In the genomic region with DNA sequence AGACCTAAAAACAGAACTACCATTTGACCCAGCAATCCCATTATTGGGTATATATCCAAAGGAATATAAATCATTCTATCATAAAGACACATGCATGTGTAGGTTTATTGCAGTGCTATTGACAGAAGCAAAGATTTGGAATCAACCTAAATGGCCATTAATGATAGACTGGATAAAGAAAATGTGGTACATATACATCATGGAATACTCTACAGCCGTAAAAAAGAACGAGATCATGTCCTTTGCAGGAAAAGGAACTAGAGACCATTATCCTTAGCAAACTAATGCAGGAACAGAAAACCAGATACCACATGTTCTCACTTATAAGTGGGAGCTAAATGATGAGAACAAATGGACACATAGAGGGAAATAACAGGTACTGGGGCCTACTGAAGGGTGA, we compare ENCODE assay signal across 3 cellular contexts. TPM values are rescaled to one million over a fixed set of nuclear protein-coding genes. Genes with fewer than 3 reads are reported as not detected.
A peak's percentile ranks its signal among the peaks of the same experiment; 100 is the strongest.
DNase-seq lines count a peak whose midpoint lies in the region; ATAC-seq, FAIRE-seq and TF ChIP-seq lines count a peak whose summit lies in the region.
"Not testable (repeated sequence)": the region's sequence is repeated elsewhere in the genome, so short reads cannot be mapped to it uniquely, and the experiment has no call there.

No MANE protein-coding gene starts in this region.

- TF ChIP-seq EP300 in K562 (IDR thresholded peaks at IDR 0.05; ENCODE audit: low read length), result not testable (repeated sequence)

- H3K27ac ChIP-seq in HEK293 (ENCODE audit: extremely low read depth, low read depth, low read length); K562 (ENCODE audit: extremely low read depth, low read depth, low read length): not testable (repeated sequence)

- not testable (repeated sequence) for H3K9me1 ChIP-seq in K562 (ENCODE audit: control insufficient read depth, insufficient read depth, low read length)

- not testable (repeated sequence) for FAIRE-seq in K562 (lab: Jason Lieb, UNC)

- not testable (repeated sequence) for H3K4me3 ChIP-seq in HEK293 (ENCODE audit: low read depth, low read length); K562

- TF ChIP-seq POLR2A in K562 (conservative IDR thresholded peaks at IDR 0.05), result not testable (repeated sequence)

- not testable (repeated sequence) for H4K20me1 ChIP-seq in K562 (replicated peaks; ENCODE audit: control insufficient read depth, insufficient read depth, low read length)

- not testable (repeated sequence) for H3K9ac ChIP-seq in K562 (ENCODE audit: insufficient read depth in 1 of 2, low read depth in 2 of 2, low read length in 2 of 2)

- not testable (repeated sequence) for H2AFZ ChIP-seq in K562 (ENCODE audit: low read depth, low read length)

- not testable (repeated sequence) for TF ChIP-seq CTCF in HEK293 (tag by site-specific recombination; IDR thresholded peaks at IDR 0.05); K562 (IDR thresholded peaks at IDR 0.05 in 2 of 3, conservative IDR thresholded peaks at IDR 0.05 in 1 of 3; ENCODE audit: insufficient read depth in 2 of 3, low read depth in 1 of 3, low read length in 3 of 3)

- H3K36me3 ChIP-seq in HEK293 (ENCODE audit: control insufficient read depth in 2 of 2, insufficient read depth in 1 of 2, low read length in 2 of 2) (peaks cover 24 to 40% of the 10 kb centered on the region in 2 experiments), K562 (ENCODE audit: control insufficient read depth, insufficient read depth, low read length) (peaks cover 45% of the 10 kb centered on the region)

- 94% methylated on average over 2 of the region's 2 CpGs for WGBS in K562 (ENCODE audit: insufficient coverage, low coverage, missing lambda C conversion rate)

- not testable (repeated sequence) for H3K79me2 ChIP-seq in K562 (ENCODE audit: control insufficient read depth, insufficient read depth, low read length)

- in situ Hi-C loops in K562 (cut with MboI), result not testable (repeated sequence)

- POLR2A ChIA-PET in HEK293 (lab: Yijun Ruan, JAX), result not testable (repeated sequence)
- POLR2A ChIA-PET in K562 (lab: Yijun Ruan, JAX), result interaction anchor here (0.6 to 0.9 kb wide), 2 partner anchors 9 to 29 kb away, joined by 3 read pairs; no protein-coding TSS in a partner anchor

- not testable (repeated sequence) for H3K9me3 ChIP-seq in HEK293 (ENCODE audit: control insufficient read depth, insufficient read depth, low read depth, low read length); K562 (replicated peaks; ENCODE audit: control insufficient read depth, insufficient read depth, low read depth, low read length)

- H3K4me2 ChIP-seq in K562 (ENCODE audit: insufficient read depth, low read length), result not testable (repeated sequence)

- not testable (repeated sequence) for BruUV-seq in K562 (replicated peaks; lab: Mats Ljungman, UMichigan)

- H3K4me1 ChIP-seq in HEK293 (ENCODE audit: control insufficient read depth, insufficient read depth, low read length); K562 (replicated peaks in 1 of 2; ENCODE audit: control insufficient read depth in 2 of 2, insufficient read depth in 2 of 2, low read length in 2 of 2): not testable (repeated sequence)

- intact Hi-C loops in K562 (cut with micrococcal nuclease), result not testable (repeated sequence)

- not testable (repeated sequence) for TF ChIP-seq RAD21 in K562 (CRISPR knock-in tag; conservative IDR thresholded peaks at IDR 0.05 in 1 of 2, IDR thresholded peaks at IDR 0.05 in 1 of 2)

- not testable (repeated sequence) for ATAC-seq in SK-N-SH treated with all-trans-retinoic acid at 6 μM for 48 hours, K562

- not testable (repeated sequence) for DNase-seq in K562 (ENCODE audit: extremely low read depth in 1 of 4, low spot score in 3 of 4)

- not testable (repeated sequence) for H3K27me3 ChIP-seq in K562 (ENCODE audit: control insufficient read depth in 2 of 2, insufficient read depth in 2 of 2, low read length in 2 of 2)

- CTCF ChIA-PET in HEK293 (lab: Yijun Ruan, JAX); K562 (lab: Yijun Ruan, JAX; ENCODE audit: low intra/inter-chr PET ratio): not testable (repeated sequence)

TF ChIP-seq in HEK293, 187 proteins besides CTCF, POLR2A, EP300 and RAD21:
- peak; percentile 87 for TF ChIP-seq ZNF146 (tag by site-specific recombination; IDR thresholded peaks at IDR 0.05)
- TF ChIP-seq, protein P1, sequence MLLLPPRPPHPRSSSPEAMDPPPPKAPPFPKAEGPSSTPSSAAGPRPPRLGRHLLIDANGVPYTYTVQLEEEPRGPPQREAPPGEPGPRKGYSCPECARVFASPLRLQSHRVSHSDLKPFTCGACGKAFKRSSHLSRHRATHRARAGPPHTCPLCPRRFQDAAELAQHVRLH (tag by site-specific recombination; IDR thresholded peaks at IDR 0.05), result 0 out of 2 replicates have a peak, but pooled peaks have one; percentile 11

TF ChIP-seq in SK-N-SH treated with all-trans-retinoic acid at 6 μM for 48 hours, 23 proteins besides CTCF, POLR2A, EP300 and RAD21:
- TF ChIP-seq ZNF8 (CRISPR knock-in tag; IDR thresholded peaks at IDR 0.05), result peak; percentile 75

TF ChIP-seq in K562, 482 proteins besides CTCF, POLR2A, EP300 and RAD21:
- TF ChIP-seq ZNF146 (CRISPR knock-in tag; IDR thresholded peaks at IDR 0.05; ENCODE audit: unreplicated experiment), result peak; percentile 50
TF ChIP-seq in K562: peak in this region for 1; not testable (repeated sequence) for 481.

RNA-seq across cellular contexts. Expression of a gene that starts 11.5 kb away (rescaled TPM):
- total RNA-seq in K562 (2011; cell fraction: chromatin; rRNA removed; ENCODE audit: low replicate concordance), result 36.7 and 128 TPM in 2 replicates
- total RNA-seq in K562 (2011; cell fraction: nucleolus; rRNA removed), result 19.0 and 24.6 TPM in 2 replicates
- 40.8 and 65.7 TPM in 2 replicates for total RNA-seq in K562 (2011; cell fraction: nucleoplasm; rRNA removed)
- total RNA-seq in K562 (2014; rRNA removed) (22.5 and 26.1 TPM in 2 replicates), K562 (2014; rRNA removed; fragmentation: Illumina TruSeq; extraction: Trizol) (62.5 and 66.7 TPM in 2 replicates), K562 (2015; rRNA removed; fragmentation: Illumina TruSeq; extraction: Trizol) (48.6 and 50.2 TPM in 2 replicates), K562 (2021) (30.1 and 30.4 TPM in 2 replicates)
- polyA plus RNA-seq in K562 (2011; rRNA removed) (32.3 and 49.0 TPM in 2 replicates), K562 (2014; fragmentation: Illumina TruSeq; extraction: Trizol) (36.0 and 43.4 TPM in 2 replicates), K562 (2014; fragmentation: Nextera tagmentation; extraction: Ambion mirVana) (10 to 100 TPM; 56.2 to 59.1 TPM), K562 (2014; rRNA removed) (29.6 and 30.4 TPM in 2 replicates)
- 4.4 and 11.2 TPM in 2 replicates for polyA plus RNA-seq in K562 (2011; cell fraction: cytosol; rRNA removed)
- 32.5 and 42.6 TPM in 2 replicates for polyA plus RNA-seq in K562 (2011; cell fraction: nucleus; rRNA removed)
- polyA plus RNA-seq in K562 (2012), result 21.7 and 26.3 TPM in 2 replicates
- 59.5 and 64.2 TPM in 2 replicates for polyA minus RNA-seq in K562 (2011; rRNA and poly(A)+ RNA removed)
- 10.6 and 15.4 TPM in 2 replicates for polyA minus RNA-seq in K562 (2011; cell fraction: cytosol; rRNA and poly(A)+ RNA removed)
- polyA minus RNA-seq in K562 (2011; cell fraction: nucleus; rRNA and poly(A)+ RNA removed), result 44.7 and 66.6 TPM in 2 replicates

RNA-seq across cellular contexts. Expression of a gene that starts 11.5 kb away (rescaled TPM):
- total RNA-seq in K562 (2011; cell fraction: chromatin; rRNA removed; ENCODE audit: low replicate concordance), result 31.2 and 57.8 TPM in 2 replicates
- total RNA-seq in K562 (2011; cell fraction: nucleolus; rRNA removed), result 12.5 and 13.3 TPM in 2 replicates
- total RNA-seq in K562 (2011; cell fraction: nucleoplasm; rRNA removed), result 32.1 and 42.8 TPM in 2 replicates
- total RNA-seq in K562 (2014; rRNA removed), result 68.2 and 72.2 TPM in 2 replicates
- 183 and 199 TPM in 2 replicates for total RNA-seq in K562 (2014; rRNA removed; fragmentation: Illumina TruSeq; extraction: Trizol)
- total RNA-seq in K562 (2015; rRNA removed; fragmentation: Illumina TruSeq; extraction: Trizol), result 135 and 144 TPM in 2 replicates
- total RNA-seq in K562 (2021), result 108 and 111 TPM in 2 replicates
- polyA plus RNA-seq in K562 (2011; rRNA removed), result 184 and 231 TPM in 2 replicates
- polyA plus RNA-seq in K562 (2011; cell fraction: cytosol; rRNA removed), result 46.1 and 98.3 TPM in 2 replicates
- polyA plus RNA-seq in K562 (2011; cell fraction: nucleus; rRNA removed), result 20.3 and 45.3 TPM in 2 replicates
- polyA plus RNA-seq in K562 (2012), result 99.8 and 124 TPM in 2 replicates
- 155 and 170 TPM in 2 replicates for polyA plus RNA-seq in K562 (2014; fragmentation: Illumina TruSeq; extraction: Trizol)
- 100 to 1,000 TPM; 355 to 429 TPM for polyA plus RNA-seq in K562 (2014; fragmentation: Nextera tagmentation; extraction: Ambion mirVana)
- polyA plus RNA-seq in K562 (2014; rRNA removed), result 124 and 138 TPM in 2 replicates
- polyA minus RNA-seq in K562 (2011; rRNA and poly(A)+ RNA removed), result 156 and 162 TPM in 2 replicates
- 39.5 and 43.5 TPM in 2 replicates for polyA minus RNA-seq in K562 (2011; cell fraction: cytosol; rRNA and poly(A)+ RNA removed)
- polyA minus RNA-seq in K562 (2011; cell fraction: nucleus; rRNA and poly(A)+ RNA removed), result 18.3 and 39.2 TPM in 2 replicates
